ENCODE assay signal across 8 cellular contexts in genomic region chr15:64897345-64897985, GRCh38. TPM values are rescaled to one million over a fixed set of nuclear protein-coding genes. Genes with fewer than 3 reads are reported as not detected.
DNase-seq lines count a peak whose midpoint lies in the region; ATAC-seq and TF ChIP-seq lines count a peak whose summit lies in the region.

No MANE protein-coding gene starts in this region.

- H3K27me3 ChIP-seq in hepatocyte (no peaks in the 10 kb centered on the region), stomach (no peaks in the 10 kb centered on the region), Caco-2 (replicated peaks; ENCODE audit: control insufficient read depth, insufficient read depth, low read length) (no peaks in the 10 kb centered on the region)

- ATAC-seq in activated naive CD8-positive, alpha-beta T cell treated with anti-CD3 and anti-CD28 coated beads, Interleukin-2, amount 50 U/mL, for 24 hours: no peak

- WGBS in hepatocyte (ENCODE audit: low lambda C conversion rate, missing lambda C conversion rate): 68% methylated on average over 6 of the region's 6 CpGs
- WGBS in stomach, 5 donors: 24 to 38% (median 31%) methylated on average over 5 to 6 of the region's 6 CpGs

- H3K27ac Mint-ChIP-seq in activated naive CD8-positive, alpha-beta T cell treated with anti-CD3 and anti-CD28 coated beads, Interleukin-2, amount 50 U/mL, for 24 hours: peak overlapping the region; percentile 58
- no peak overlapping the region for H3K27ac Mint-ChIP-seq in Caco-2 (ENCODE audit: unreplicated experiment)

- H3K4me3 Mint-ChIP-seq in activated naive CD8-positive, alpha-beta T cell treated with anti-CD3 and anti-CD28 coated beads, Interleukin-2, amount 50 U/mL, for 24 hours: no peak overlapping the region
- no peak overlapping the region for H3K4me3 Mint-ChIP-seq in Caco-2 (ENCODE audit: unreplicated experiment)

- CTCF ChIA-PET in Caco-2 (lab: Charles Lee): no interaction called here

- H2AFZ ChIP-seq in hepatocyte: no peak overlapping the region

- no peak overlapping the region for H3K4me3 ChIP-seq in hepatocyte
- no peak overlapping the region for H3K4me3 ChIP-seq in stomach
- H3K4me3 ChIP-seq in Caco-2 (ENCODE audit: low read depth, low read length): no peak overlapping the region

- no peaks in the 10 kb centered on the region for H3K79me2 ChIP-seq in hepatocyte

- no peaks in the 10 kb centered on the region for H3K36me3 ChIP-seq in hepatocyte (replicated peaks; ENCODE audit: insufficient read depth, low read depth)
- H3K36me3 ChIP-seq in stomach: no peaks in the 10 kb centered on the region
- no peaks in the 10 kb centered on the region for H3K36me3 ChIP-seq in Caco-2 (ENCODE audit: control insufficient read depth, insufficient read depth, low read length)

- no TSS peak for BruUV-seq in Caco-2 (replicated peaks; lab: Mats Ljungman, UMichigan)

- no peak overlapping the region for H3K4me2 ChIP-seq in hepatocyte

- TF ChIP-seq CTCF in hepatocyte (IDR thresholded peaks at IDR 0.05; ENCODE audit: poor library complexity): no peak
- TF ChIP-seq CTCF in stomach (IDR thresholded peaks at IDR 0.05): no peak
- TF ChIP-seq CTCF in Caco-2 (IDR thresholded peaks at IDR 0.05; ENCODE audit: insufficient read depth in 1 of 2, low read depth in 1 of 2, low read length in 1 of 2, severe bottlenecking in 1 of 2, unreplicated experiment in 1 of 2): no peak

- POLR2A ChIA-PET in Caco-2 (lab: Charles Lee): no interaction called here

- TF ChIP-seq EP300 in stomach (IDR thresholded peaks at IDR 0.05): no peak

- H3K9me3 ChIP-seq in hepatocyte (ENCODE audit: low read depth) (no peaks in the 10 kb centered on the region), stomach (peaks cover 10 to 12% (median 10%) of the 10 kb centered on the region in 4 donors), Caco-2 (peaks cover 12% of the 10 kb centered on the region; the same call in 1 of the 2 replicates)

- H3K27ac ChIP-seq in hepatocyte (peak overlapping the region; percentile 98), stomach (peak overlapping the region; percentile 82 to 91 (median 85))

- peaks cover 49% of the 10 kb centered on the region for H3K4me1 Mint-ChIP-seq in activated naive CD8-positive, alpha-beta T cell treated with anti-CD3 and anti-CD28 coated beads, Interleukin-2, amount 50 U/mL, for 24 hours
- H3K4me1 Mint-ChIP-seq in Caco-2 (ENCODE audit: low read depth, unreplicated experiment): peaks cover 7% of the 10 kb centered on the region

- H3K9me2 ChIP-seq in hepatocyte (replicated peaks; ENCODE audit: insufficient read depth): no peaks in the 10 kb centered on the region

- DNase-seq in LHCN-M2 (ENCODE audit: low read depth) (peak; percentile 87), hepatocyte (ENCODE audit: low spot score) (peak; percentile 66), stomach (peak; percentile 74), NCI-H446 treated with DMSO at 0.1 percent for 48 hours (lab: John Stamatoyannopoulos, UW) (no peak), Caco-2 (no peak), globus pallidus (ENCODE audit: low spot score) (no peak), DMS79 treated with DMSO at 0.1 percent for 48 hours (lab: John Stamatoyannopoulos, UW) (no peak)
- DNase-seq in activated naive CD8-positive, alpha-beta T cell treated with anti-CD3 and anti-CD28 coated beads, Interleukin-2, amount 50 U/mL, for 24 hours: no peak

- no peak for TF ChIP-seq POLR2A in stomach (IDR thresholded peaks at IDR 0.05)

- peaks cover 7% of the 10 kb centered on the region for H3K9me3 Mint-ChIP-seq in activated naive CD8-positive, alpha-beta T cell treated with anti-CD3 and anti-CD28 coated beads, Interleukin-2, amount 50 U/mL, for 24 hours
- no peaks in the 10 kb centered on the region for H3K9me3 Mint-ChIP-seq in Caco-2 (ENCODE audit: unreplicated experiment)

- no peaks in the 10 kb centered on the region for H4K20me1 ChIP-seq in hepatocyte (ENCODE audit: insufficient read depth, poor library complexity, severe bottlenecking)

- H3K36me3 Mint-ChIP-seq in activated naive CD8-positive, alpha-beta T cell treated with anti-CD3 and anti-CD28 coated beads, Interleukin-2, amount 50 U/mL, for 24 hours (ENCODE audit: low read depth): peaks cover 11% of the 10 kb centered on the region
- peaks cover 6% of the 10 kb centered on the region for H3K36me3 Mint-ChIP-seq in Caco-2 (ENCODE audit: insufficient read depth, unreplicated experiment)

- intact Hi-C loops in stomach (cut with DNase I; ENCODE audit: low total_unique reads): no loop called here
- intact Hi-C loops in Caco-2 (cut with micrococcal nuclease; ENCODE audit: unreplicated experiment): no loop called here

- no peaks in the 10 kb centered on the region for H3K27me3 Mint-ChIP-seq in activated naive CD8-positive, alpha-beta T cell treated with anti-CD3 and anti-CD28 coated beads, Interleukin-2, amount 50 U/mL, for 24 hours
- H3K27me3 Mint-ChIP-seq in Caco-2 (ENCODE audit: insufficient read depth, unreplicated experiment): no peaks in the 10 kb centered on the region

- peaks cover 32% of the 10 kb centered on the region for H3K4me1 ChIP-seq in hepatocyte (ENCODE audit: insufficient read depth)
- H3K4me1 ChIP-seq in stomach: peaks cover 43 to 66% (median 54%) of the 10 kb centered on the region in 4 donors
- H3K4me1 ChIP-seq in Caco-2: peaks cover 18% of the 10 kb centered on the region

RNA-seq across cellular contexts. Expression of gene ANKDD1A, which starts 14.2 kb away (rescaled TPM):
- total RNA-seq in LHCN-M2 (2014; rRNA removed): 1.9 and 2.8 TPM in 2 replicates
- polyA plus RNA-seq in LHCN-M2 (2012): 2.5 TPM
- total RNA-seq in hepatocyte: 1.8 and 3.6 TPM in 2 replicates
- polyA plus RNA-seq in hepatocyte: 5.8 and 6.1 TPM in 2 replicates
- 10 to 100 TPM in 2 of 5 donors, 1 to 10 TPM in 3; 4.0 to 43.8 (median 9.2) TPM for total RNA-seq in stomach
- 1 to 10 TPM; 1.5 to 2.7 (median 1.7) TPM for polyA plus RNA-seq in stomach
- total RNA-seq in Caco-2 (2022): 1.3 and 1.6 TPM in 2 replicates

RNA-seq across cellular contexts. Expression of gene PLEKHO2, which starts 55.8 kb away (rescaled TPM):
- total RNA-seq in LHCN-M2 (2014; rRNA removed): 26.7 and 33.8 TPM in 2 replicates
- polyA plus RNA-seq in LHCN-M2 (2012): 33.0 TPM
- total RNA-seq in hepatocyte: 12.4 and 12.7 TPM in 2 replicates
- polyA plus RNA-seq in hepatocyte: 15.1 and 19.7 TPM in 2 replicates
- total RNA-seq in stomach: 10 to 100 TPM in 4 of 5 donors, 1 to 10 TPM in 1; 9.0 to 23.9 (median 15.2) TPM
- 10 to 100 TPM in 2 of 3 donors, 1 to 10 TPM in 1; 7.5 to 25.4 (median 23.2) TPM for polyA plus RNA-seq in stomach
- total RNA-seq in Caco-2 (2022): 4.5 and 4.9 TPM in 2 replicates

Comparison
In these comparisons a context has a peak if more than half of its experiments do, and no peak if none do; other contexts are left out.
1. DNase-seq: peak in LHCN-M2 (single experiment), hepatocyte (single experiment) and stomach (single experiment); none in activated naive CD8-positive, alpha-beta T cell treated with anti-CD3 and anti-CD28 coated beads, Interleukin-2, amount 50 U/mL, for 24 hours (single experiment), NCI-H446 treated with DMSO at 0.1 percent for 48 hours (single experiment), Caco-2 (0 of 2), globus pallidus (single experiment) and DMS79 treated with DMSO at 0.1 percent for 48 hours (single experiment).